ENCODE assay signal across 10 cellular contexts in the genomic region with DNA sequence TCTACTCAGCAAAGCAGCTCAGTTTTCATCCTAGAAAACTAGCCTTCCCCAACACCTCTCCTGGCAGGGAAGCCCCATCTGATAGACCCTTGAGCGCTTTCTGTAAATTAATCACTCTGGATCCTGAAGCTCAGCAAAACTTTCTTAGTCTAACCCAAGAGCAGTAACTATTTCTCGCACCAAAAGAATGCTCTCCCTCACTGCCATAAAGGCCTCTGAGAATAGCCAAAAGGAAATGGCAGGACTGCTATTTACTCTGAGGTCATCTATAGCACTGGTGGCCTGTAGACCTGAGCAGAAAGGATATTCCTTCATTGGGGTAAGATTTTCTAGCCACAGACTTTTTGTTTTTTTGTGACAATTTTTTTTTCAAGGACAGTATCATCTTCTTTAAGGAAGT.
"Had no signal": no experiment of that assay in that cellular context is flagged by ENCODE, and none has a peak within 500 bp of the region (broad histone marks: within the 10 kb centered on the region; RNA-seq: fewer than 3 reads in every experiment).

No MANE protein-coding gene starts in this region.

- ATAC-seq: foreskin keratinocyte, sciatic nerve had no signal

- DNase-seq: activated CD4-positive, alpha-beta T cell treated with anti-CD3 and anti-CD28 coated beads, Interleukin-2, amount 50 U/mL, for 1 hour; activated CD4-positive, CD25-positive, alpha-beta regulatory T cell; activated naive CD8-positive, alpha-beta T cell treated with anti-CD3 and anti-CD28 coated beads for 36 hours; anterior cingulate cortex; effector memory CD4-positive, alpha-beta T cell; foreskin keratinocyte; glutamatergic neuron; hypothalamus; spleen had no signal
